8 cellular contexts compared by ENCODE assay signal in genomic region chr2:196131384-196131861, GRCh38. TPM values are rescaled to one million over a fixed set of nuclear protein-coding genes. Genes with fewer than 3 reads are reported as not detected.
DNase-seq lines count a peak whose midpoint lies in the region; ATAC-seq and TF ChIP-seq lines count a peak whose summit lies in the region.

No MANE protein-coding gene starts in this region.

- H3K27me3 Mint-ChIP-seq in CD8-positive, alpha-beta T cell (ENCODE audit: low read depth) = no peaks in the 10 kb centered on the region
- H3K27me3 Mint-ChIP-seq in activated naive CD4-positive, alpha-beta T cell treated with anti-CD3 and anti-CD28 coated beads for 36 hours (ENCODE audit: low read depth) = no peaks in the 10 kb centered on the region

- POLR2A ChIA-PET in CD8-positive, alpha-beta T cell (lab: Charles Lee) = interaction anchor here (1.1 to 2.2 kb wide), 5 partner anchors 39 to 102 kb away, joined by 3 to 6 read pairs (median 4); no protein-coding TSS in a partner anchor

- CTCF ChIA-PET in CD8-positive, alpha-beta T cell (lab: Charles Lee) = interaction anchor here (0.6 to 3.0 kb wide), 9 partner anchors 9 to 205 kb away, joined by 3 to 14 read pairs (median 4); no protein-coding TSS in a partner anchor
- CTCF ChIA-PET in activated naive CD4-positive, alpha-beta T cell treated with anti-CD3 and anti-CD28 coated beads for 36 hours (lab: Charles Lee) = interaction anchor here (0.7 to 2.2 kb wide), 11 partner anchors 18 to 322 kb away, joined by 3 to 13 read pairs (median 4); no protein-coding TSS in a partner anchor

- H3K4me1 ChIP-seq in CD8-positive, alpha-beta T cell (ENCODE audit: insufficient read depth, low read length) = no peaks in the 10 kb centered on the region

- peaks cover 31% of the 10 kb centered on the region for H3K4me1 Mint-ChIP-seq in CD8-positive, alpha-beta T cell (ENCODE audit: low read depth)
- H3K4me1 Mint-ChIP-seq in activated naive CD4-positive, alpha-beta T cell treated with anti-CD3 and anti-CD28 coated beads for 36 hours (ENCODE audit: low read depth) = peaks cover 12% of the 10 kb centered on the region

- peaks cover 41% of the 10 kb centered on the region for H3K9me3 Mint-ChIP-seq in CD8-positive, alpha-beta T cell
- peaks cover 58% of the 10 kb centered on the region for H3K9me3 Mint-ChIP-seq in activated naive CD4-positive, alpha-beta T cell treated with anti-CD3 and anti-CD28 coated beads for 36 hours

- in situ Hi-C loops in SK-MEL-5 (cut with HindIII; ENCODE audit: low pct_unique_long_range_greater_than_20kb, low sequenced_read_pairs) = no loop called here

- peaks cover 19% of the 10 kb centered on the region for H3K9me3 ChIP-seq in CD8-positive, alpha-beta T cell (ENCODE audit: low read length)

- no peak overlapping the region for H3K27ac ChIP-seq in CD8-positive, alpha-beta T cell (ENCODE audit: low read depth, low read length)

- H3K4me3 ChIP-seq in CD8-positive, alpha-beta T cell (ENCODE audit: low read depth, low read length) = no peak overlapping the region

- no peak overlapping the region for H3K4me3 Mint-ChIP-seq in CD8-positive, alpha-beta T cell
- H3K4me3 Mint-ChIP-seq in activated naive CD4-positive, alpha-beta T cell treated with anti-CD3 and anti-CD28 coated beads for 36 hours = no peak overlapping the region

- peak in 6 of 7 experiments; percentile 43 to 77 (median 58) for DNase-seq in CD8-positive, alpha-beta T cell
- peak; percentile 69 for DNase-seq in H4 (ENCODE audit: low spot score)
- DNase-seq in SK-MEL-5 (ENCODE audit: low read depth, low spot score) = peak; percentile 80
- DNase-seq in activated naive CD4-positive, alpha-beta T cell treated with anti-CD3 and anti-CD28 coated beads for 36 hours = peak; percentile 70
- no peak for DNase-seq in left lobe of liver (ENCODE audit: low spot score)
- peak; percentile 76 for DNase-seq in stimulated activated naive CD8-positive, alpha-beta T cell treated with anti-CD3 and anti-CD28 coated beads, Interleukin-15, Interleukin-2, amounts not matched to agents 100 U/mL and 50 U/mL, for 24 hours
- DNase-seq in COR-L47 (lab: John Stamatoyannopoulos, UW) = no peak

- intact Hi-C loops in CD8-positive, alpha-beta T cell (cut with DNase I, micrococcal nuclease) = loop anchor here (1.0 to 5.0 kb wide), 9 partner anchors 41 to 511 kb away; partner anchors contain the start of gene STK17B (in 1 of the 2)
- intact Hi-C loops in activated naive CD4-positive, alpha-beta T cell treated with anti-CD3 and anti-CD28 coated beads for 36 hours (cut with micrococcal nuclease) = loop anchor here (1.0 to 10.0 kb wide), 5 partner anchors 53 to 623 kb away; no protein-coding TSS in a partner anchor

- H3K27me3 ChIP-seq in CD8-positive, alpha-beta T cell (ENCODE audit: insufficient read depth, low read length) = no peaks in the 10 kb centered on the region

- TF ChIP-seq CTCF in CD8-positive, alpha-beta T cell (IDR thresholded peaks at IDR 0.05) = peak; percentile 49

- ATAC-seq in CD8-positive, alpha-beta T cell = peak; percentile 24
- ATAC-seq in left lobe of liver = peak; percentile 41
- ATAC-seq in stimulated activated naive CD8-positive, alpha-beta T cell treated with anti-CD3 and anti-CD28 coated beads, Interleukin-15, Interleukin-2, amounts not matched to agents 100 U/mL and 50 U/mL, for 24 hours = peak; percentile 53
- no peak for ATAC-seq in HG03469 (IDR thresholded peaks at IDR 0.05; ENCODE audit: unreplicated experiment)

- H3K36me3 Mint-ChIP-seq in CD8-positive, alpha-beta T cell = peaks cover 58% of the 10 kb centered on the region
- H3K36me3 Mint-ChIP-seq in activated naive CD4-positive, alpha-beta T cell treated with anti-CD3 and anti-CD28 coated beads for 36 hours (ENCODE audit: low read depth) = peaks cover 57% of the 10 kb centered on the region

- H3K36me3 ChIP-seq in CD8-positive, alpha-beta T cell (ENCODE audit: insufficient read depth, low read length) = peaks cover 8% of the 10 kb centered on the region

- H3K27ac Mint-ChIP-seq in CD8-positive, alpha-beta T cell = peak overlapping the region; percentile 83
- H3K27ac Mint-ChIP-seq in activated naive CD4-positive, alpha-beta T cell treated with anti-CD3 and anti-CD28 coated beads for 36 hours = peak overlapping the region; percentile 70

RNA-seq across cellular contexts. Expression of gene STK17B, which starts 40.0 kb away (rescaled TPM):
- 100 to 1,000 TPM; 582 to 601 TPM for total RNA-seq in CD8-positive, alpha-beta T cell
- total RNA-seq in H4 (2014; rRNA removed; shearing (Covaris generic)) = 15.9 and 19.8 TPM in 2 replicates
- 6.5 and 6.7 TPM in 2 replicates for total RNA-seq in SK-MEL-5 (2014; rRNA removed; shearing (Covaris generic))
- polyA plus RNA-seq in SK-MEL-5 (2015; cell fraction: cytosol; rRNA removed) = 3.1 and 3.7 TPM in 2 replicates
- 2.9 and 10.2 TPM in 2 replicates for polyA plus RNA-seq in SK-MEL-5 (2015; cell fraction: nucleus; rRNA removed)
- total RNA-seq in activated naive CD4-positive, alpha-beta T cell treated with anti-CD3 and anti-CD28 coated beads for 36 hours = 100 to 1,000 TPM; 141 to 143 TPM
- total RNA-seq in left lobe of liver = 1.5 TPM

Comparison
In these comparisons a context has a peak if more than half of its experiments do, and no peak if none do; other contexts are left out.
1. DNase-seq: peak in CD8-positive, alpha-beta T cell (6 of 7), H4 (single experiment), SK-MEL-5 (single experiment), activated naive CD4-positive, alpha-beta T cell treated with anti-CD3 and anti-CD28 coated beads for 36 hours (single experiment) and stimulated activated naive CD8-positive, alpha-beta T cell treated with anti-CD3 and anti-CD28 coated beads, Interleukin-15, Interleukin-2, amounts not matched to agents 100 U/mL and 50 U/mL, for 24 hours (single experiment); none in left lobe of liver (single experiment) and COR-L47 (single experiment).
2. RNA of gene STK17B, which starts 40.0 kb away (total RNA-seq): 582 to 601 TPM in CD8-positive, alpha-beta T cell; 141 to 143 TPM in activated naive CD4-positive, alpha-beta T cell treated with anti-CD3 and anti-CD28 coated beads for 36 hours, 15.9 to 19.8 TPM in H4, 6.5 to 6.7 TPM in SK-MEL-5 and 1.5 TPM in left lobe of liver (single experiment); every median in the first group is over 4 times any median in the second.